Comparison of ENCODE assay signal across 2 cellular contexts in the genomic region with DNA sequence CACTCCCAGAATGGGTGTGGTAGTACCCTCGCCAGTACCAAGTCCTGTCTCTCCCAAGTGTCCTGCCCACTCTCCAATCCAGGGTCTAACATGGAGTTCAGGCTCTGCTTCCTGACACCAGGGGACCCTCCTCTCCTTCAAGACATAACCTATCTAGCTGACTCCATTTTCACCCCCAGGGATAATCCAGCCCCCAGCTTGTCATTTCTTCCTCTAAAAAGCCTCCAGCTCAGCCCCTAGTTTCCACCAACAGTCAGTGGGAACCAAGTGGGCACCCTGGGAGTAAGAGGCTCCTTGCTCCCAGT.
TF ChIP-seq lines count a peak whose summit lies in the region.

No MANE protein-coding gene starts in this region.

TF ChIP-seq in K562, 482 proteins besides CTCF, POLR2A, EP300 and RAD21:
- TF ChIP-seq ZNF778 (CRISPR knock-in tag; IDR thresholded peaks at IDR 0.05) (no peak), MECOM (CRISPR knock-in tag; IDR thresholded peaks at IDR 0.05) (no peak), CBX5 (IDR thresholded peaks at IDR 0.05; ENCODE audit: borderline replicate concordance, low read depth) (no peak), CSDE1 (IDR thresholded peaks at IDR 0.05) (no peak), KDM5B (IDR thresholded peaks at IDR 0.05; ENCODE audit: insufficient replicate concordance, low read depth, low read length) (no peak), BCOR (IDR thresholded peaks at IDR 0.05) (no peak), ZC3H8 (IDR thresholded peaks at IDR 0.05) (no peak), CCAR2 (IDR thresholded peaks at IDR 0.05; ENCODE audit: low read depth, low read length) (no peak), HOXB6 (CRISPR knock-in tag; IDR thresholded peaks at IDR 0.05; ENCODE audit: borderline replicate concordance) (no peak), PPARD (CRISPR knock-in tag; IDR thresholded peaks at IDR 0.05) (no peak), PURB (CRISPR knock-in tag; IDR thresholded peaks at IDR 0.05; ENCODE audit: low read depth) (no peak), SAFB2 (IDR thresholded peaks at IDR 0.05; ENCODE audit: borderline replicate concordance, low read depth, low read length, severe bottlenecking) (no peak), L3MBTL2 (IDR thresholded peaks at IDR 0.05) (no peak)
- TF ChIP-seq, protein P1, sequence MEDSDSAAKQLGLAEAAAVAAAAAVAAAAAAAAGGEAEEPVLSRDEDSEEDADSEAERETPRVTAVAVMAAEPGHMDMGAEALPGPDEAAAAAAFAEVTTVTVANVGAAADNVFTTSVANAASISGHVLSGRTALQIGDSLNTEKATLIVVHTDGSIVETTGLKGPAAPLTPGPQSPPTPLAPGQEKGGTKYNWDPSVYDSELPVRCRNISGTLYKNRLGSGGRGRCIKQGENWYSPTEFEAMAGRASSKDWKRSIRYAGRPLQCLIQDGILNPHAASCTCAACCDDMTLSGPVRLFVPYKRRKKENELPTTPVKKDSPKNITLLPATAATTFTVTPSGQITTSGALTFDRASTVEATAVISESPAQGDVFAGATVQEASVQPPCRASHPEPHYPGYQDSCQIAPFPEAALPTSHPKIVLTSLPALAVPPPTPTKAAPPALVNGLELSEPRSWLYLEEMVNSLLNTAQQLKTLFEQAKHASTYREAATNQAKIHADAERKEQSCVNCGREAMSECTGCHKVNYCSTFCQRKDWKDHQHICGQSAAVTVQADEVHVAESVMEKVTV (CRISPR knock-in tag; IDR thresholded peaks at IDR 0.05) = no peak
- TF ChIP-seq, protein P2, sequence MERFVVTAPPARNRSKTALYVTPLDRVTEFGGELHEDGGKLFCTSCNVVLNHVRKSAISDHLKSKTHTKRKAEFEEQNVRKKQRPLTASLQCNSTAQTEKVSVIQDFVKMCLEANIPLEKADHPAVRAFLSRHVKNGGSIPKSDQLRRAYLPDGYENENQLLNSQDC (CRISPR knock-in tag; IDR thresholded peaks at IDR 0.05) = no peak
TF ChIP-seq in K562: peak in this region for 0.

TF ChIP-seq in GM23338, 12 proteins besides CTCF, POLR2A, EP300 and RAD21:
- TF ChIP-seq NANOG (IDR thresholded peaks at IDR 0.05; ENCODE audit: borderline replicate concordance) = no peak
- TF ChIP-seq ZNF331 (CRISPR knock-in tag; IDR thresholded peaks at IDR 0.05; ENCODE audit: low read depth) = no peak
- no peak for TF ChIP-seq EZH2 (IDR thresholded peaks at IDR 0.05; ENCODE audit: low read depth, unreplicated experiment)
- TF ChIP-seq POLR2AphosphoS5 (IDR thresholded peaks at IDR 0.05; ENCODE audit: low read depth) = no peak
- no peak for TF ChIP-seq EZH2phosphoT487 (IDR thresholded peaks at IDR 0.05; ENCODE audit: unreplicated experiment)
- TF ChIP-seq, protein P3, sequence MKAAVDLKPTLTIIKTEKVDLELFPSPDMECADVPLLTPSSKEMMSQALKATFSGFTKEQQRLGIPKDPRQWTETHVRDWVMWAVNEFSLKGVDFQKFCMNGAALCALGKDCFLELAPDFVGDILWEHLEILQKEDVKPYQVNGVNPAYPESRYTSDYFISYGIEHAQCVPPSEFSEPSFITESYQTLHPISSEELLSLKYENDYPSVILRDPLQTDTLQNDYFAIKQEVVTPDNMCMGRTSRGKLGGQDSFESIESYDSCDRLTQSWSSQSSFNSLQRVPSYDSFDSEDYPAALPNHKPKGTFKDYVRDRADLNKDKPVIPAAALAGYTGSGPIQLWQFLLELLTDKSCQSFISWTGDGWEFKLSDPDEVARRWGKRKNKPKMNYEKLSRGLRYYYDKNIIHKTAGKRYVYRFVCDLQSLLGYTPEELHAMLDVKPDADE (IDR thresholded peaks at IDR 0.05) = no peak
- TF ChIP-seq, protein P4, sequence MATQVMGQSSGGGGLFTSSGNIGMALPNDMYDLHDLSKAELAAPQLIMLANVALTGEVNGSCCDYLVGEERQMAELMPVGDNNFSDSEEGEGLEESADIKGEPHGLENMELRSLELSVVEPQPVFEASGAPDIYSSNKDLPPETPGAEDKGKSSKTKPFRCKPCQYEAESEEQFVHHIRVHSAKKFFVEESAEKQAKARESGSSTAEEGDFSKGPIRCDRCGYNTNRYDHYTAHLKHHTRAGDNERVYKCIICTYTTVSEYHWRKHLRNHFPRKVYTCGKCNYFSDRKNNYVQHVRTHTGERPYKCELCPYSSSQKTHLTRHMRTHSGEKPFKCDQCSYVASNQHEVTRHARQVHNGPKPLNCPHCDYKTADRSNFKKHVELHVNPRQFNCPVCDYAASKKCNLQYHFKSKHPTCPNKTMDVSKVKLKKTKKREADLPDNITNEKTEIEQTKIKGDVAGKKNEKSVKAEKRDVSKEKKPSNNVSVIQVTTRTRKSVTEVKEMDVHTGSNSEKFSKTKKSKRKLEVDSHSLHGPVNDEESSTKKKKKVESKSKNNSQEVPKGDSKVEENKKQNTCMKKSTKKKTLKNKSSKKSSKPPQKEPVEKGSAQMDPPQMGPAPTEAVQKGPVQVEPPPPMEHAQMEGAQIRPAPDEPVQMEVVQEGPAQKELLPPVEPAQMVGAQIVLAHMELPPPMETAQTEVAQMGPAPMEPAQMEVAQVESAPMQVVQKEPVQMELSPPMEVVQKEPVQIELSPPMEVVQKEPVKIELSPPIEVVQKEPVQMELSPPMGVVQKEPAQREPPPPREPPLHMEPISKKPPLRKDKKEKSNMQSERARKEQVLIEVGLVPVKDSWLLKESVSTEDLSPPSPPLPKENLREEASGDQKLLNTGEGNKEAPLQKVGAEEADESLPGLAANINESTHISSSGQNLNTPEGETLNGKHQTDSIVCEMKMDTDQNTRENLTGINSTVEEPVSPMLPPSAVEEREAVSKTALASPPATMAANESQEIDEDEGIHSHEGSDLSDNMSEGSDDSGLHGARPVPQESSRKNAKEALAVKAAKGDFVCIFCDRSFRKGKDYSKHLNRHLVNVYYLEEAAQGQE (IDR thresholded peaks at IDR 0.05; ENCODE audit: unreplicated experiment) = no peak
- TF ChIP-seq CREB1 (CRISPR knock-in tag; IDR thresholded peaks at IDR 0.05; ENCODE audit: low read depth) = no peak
- TF ChIP-seq, protein P5, sequence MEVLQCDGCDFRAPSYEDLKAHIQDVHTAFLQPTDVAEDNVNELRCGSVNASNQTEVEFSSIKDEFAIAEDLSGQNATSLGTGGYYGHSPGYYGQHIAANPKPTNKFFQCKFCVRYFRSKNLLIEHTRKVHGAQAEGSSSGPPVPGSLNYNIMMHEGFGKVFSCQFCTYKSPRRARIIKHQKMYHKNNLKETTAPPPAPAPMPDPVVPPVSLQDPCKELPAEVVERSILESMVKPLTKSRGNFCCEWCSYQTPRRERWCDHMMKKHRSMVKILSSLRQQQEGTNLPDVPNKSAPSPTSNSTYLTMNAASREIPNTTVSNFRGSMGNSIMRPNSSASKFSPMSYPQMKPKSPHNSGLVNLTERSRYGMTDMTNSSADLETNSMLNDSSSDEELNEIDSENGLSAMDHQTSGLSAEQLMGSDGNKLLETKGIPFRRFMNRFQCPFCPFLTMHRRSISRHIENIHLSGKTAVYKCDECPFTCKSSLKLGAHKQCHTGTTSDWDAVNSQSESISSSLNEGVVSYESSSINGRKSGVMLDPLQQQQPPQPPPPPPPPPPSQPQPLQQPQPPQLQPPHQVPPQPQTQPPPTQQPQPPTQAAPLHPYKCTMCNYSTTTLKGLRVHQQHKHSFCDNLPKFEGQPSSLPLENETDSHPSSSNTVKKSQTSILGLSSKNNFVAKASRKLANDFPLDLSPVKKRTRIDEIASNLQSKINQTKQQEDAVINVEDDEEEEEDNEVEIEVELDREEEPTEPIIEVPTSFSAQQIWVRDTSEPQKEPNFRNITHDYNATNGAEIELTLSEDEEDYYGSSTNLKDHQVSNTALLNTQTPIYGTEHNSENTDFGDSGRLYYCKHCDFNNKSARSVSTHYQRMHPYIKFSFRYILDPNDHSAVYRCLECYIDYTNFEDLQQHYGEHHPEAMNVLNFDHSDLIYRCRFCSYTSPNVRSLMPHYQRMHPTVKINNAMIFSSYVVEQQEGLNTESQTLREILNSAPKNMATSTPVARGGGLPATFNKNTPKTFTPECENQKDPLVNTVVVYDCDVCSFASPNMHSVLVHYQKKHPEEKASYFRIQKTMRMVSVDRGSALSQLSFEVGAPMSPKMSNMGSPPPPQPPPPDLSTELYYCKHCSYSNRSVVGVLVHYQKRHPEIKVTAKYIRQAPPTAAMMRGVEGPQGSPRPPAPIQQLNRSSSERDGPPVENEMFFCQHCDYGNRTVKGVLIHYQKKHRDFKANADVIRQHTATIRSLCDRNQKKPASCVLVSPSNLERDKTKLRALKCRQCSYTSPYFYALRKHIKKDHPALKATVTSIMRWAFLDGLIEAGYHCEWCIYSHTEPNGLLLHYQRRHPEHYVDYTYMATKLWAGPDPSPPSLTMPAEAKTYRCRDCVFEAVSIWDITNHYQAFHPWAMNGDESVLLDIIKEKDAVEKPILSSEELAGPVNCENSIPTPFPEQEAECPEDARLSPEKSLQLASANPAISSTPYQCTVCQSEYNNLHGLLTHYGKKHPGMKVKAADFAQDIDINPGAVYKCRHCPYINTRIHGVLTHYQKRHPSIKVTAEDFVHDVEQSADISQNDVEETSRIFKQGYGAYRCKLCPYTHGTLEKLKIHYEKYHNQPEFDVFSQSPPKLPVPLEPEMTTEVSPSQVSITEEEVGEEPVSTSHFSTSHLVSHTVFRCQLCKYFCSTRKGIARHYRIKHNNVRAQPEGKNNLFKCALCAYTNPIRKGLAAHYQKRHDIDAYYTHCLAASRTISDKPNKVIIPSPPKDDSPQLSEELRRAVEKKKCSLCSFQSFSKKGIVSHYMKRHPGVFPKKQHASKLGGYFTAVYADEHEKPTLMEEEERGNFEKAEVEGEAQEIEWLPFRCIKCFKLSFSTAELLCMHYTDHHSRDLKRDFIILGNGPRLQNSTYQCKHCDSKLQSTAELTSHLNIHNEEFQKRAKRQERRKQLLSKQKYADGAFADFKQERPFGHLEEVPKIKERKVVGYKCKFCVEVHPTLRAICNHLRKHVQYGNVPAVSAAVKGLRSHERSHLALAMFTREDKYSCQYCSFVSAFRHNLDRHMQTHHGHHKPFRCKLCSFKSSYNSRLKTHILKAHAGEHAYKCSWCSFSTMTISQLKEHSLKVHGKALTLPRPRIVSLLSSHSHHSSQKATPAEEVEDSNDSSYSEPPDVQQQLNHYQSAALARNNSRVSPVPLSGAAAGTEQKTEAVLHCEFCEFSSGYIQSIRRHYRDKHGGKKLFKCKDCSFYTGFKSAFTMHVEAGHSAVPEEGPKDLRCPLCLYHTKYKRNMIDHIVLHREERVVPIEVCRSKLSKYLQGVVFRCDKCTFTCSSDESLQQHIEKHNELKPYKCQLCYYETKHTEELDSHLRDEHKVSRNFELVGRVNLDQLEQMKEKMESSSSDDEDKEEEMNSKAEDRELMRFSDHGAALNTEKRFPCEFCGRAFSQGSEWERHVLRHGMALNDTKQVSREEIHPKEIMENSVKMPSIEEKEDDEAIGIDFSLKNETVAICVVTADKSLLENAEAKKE (CRISPR knock-in tag; IDR thresholded peaks at IDR 0.05) = no peak
- no peak for TF ChIP-seq STAT1 (IDR thresholded peaks at IDR 0.05; ENCODE audit: unreplicated experiment)
- no peak for TF ChIP-seq ZNF114 (CRISPR knock-in tag; IDR thresholded peaks at IDR 0.05)
- no peak for TF ChIP-seq JUNB (IDR thresholded peaks at IDR 0.05; ENCODE audit: unreplicated experiment)
